In genomic region chr7:72386152-72386551, GRCh38 we compare ENCODE assay signal across 9 cellular contexts. TPM values are rescaled to one million over a fixed set of nuclear protein-coding genes. Genes with fewer than 3 reads are reported as not detected.
"Had no signal": no experiment of that assay in that cellular context is flagged by ENCODE, and none has a peak within 500 bp of the region (broad histone marks: within the 10 kb centered on the region; RNA-seq: fewer than 3 reads in every experiment).

No MANE protein-coding gene starts in this region.

- DNase-seq: GM23248, GOT3, H7, HFFc6, KG1 had no signal

- ATAC-seq: HCT116 had no signal

- H2AFZ ChIP-seq: GM23248 had no signal

- H3K4me1 ChIP-seq: HAP-1 had no signal

- H3K9ac ChIP-seq: GM23248 had no signal

- H3K27ac ChIP-seq: GM23248, HL-60 had no signal

- H3K36me3 ChIP-seq: HAP-1 had no signal

- H3K9me3 ChIP-seq: HAP-1 had no signal

- H3K4me3 ChIP-seq: GM23248, HAP-1 had no signal

RNA-seq across cellular contexts. Expression of gene CALN1, which starts 26.0 kb away (rescaled TPM):
- total RNA-seq: GM23248, HFFc6 had no signal
- polyA plus RNA-seq: GM23248, IgD-negative memory B cell had no signal
